14 cellular contexts compared by ENCODE assay signal in genomic region chr5:35066260-35066795, GRCh38.
DNase-seq lines count a peak whose midpoint lies in the region; ATAC-seq lines count a peak whose summit lies in the region.
"Had no signal": no experiment of that assay in that cellular context is flagged by ENCODE, and none has a peak within 500 bp of the region (broad histone marks: within the 10 kb centered on the region; RNA-seq: fewer than 3 reads in every experiment).

No MANE protein-coding gene starts in this region.

- ATAC-seq in GM18517 (IDR thresholded peaks at IDR 0.05; ENCODE audit: unreplicated experiment) (peak; percentile 90), GM21529 (IDR thresholded peaks at IDR 0.05; ENCODE audit: unreplicated experiment) (peak; percentile 76), HG03159 (IDR thresholded peaks at IDR 0.05; ENCODE audit: unreplicated experiment) (peak; percentile 97)

- DNase-seq in OCI-M1 (lab: John Stamatoyannopoulos, UW): peak; percentile 14
- no peak for DNase-seq in NCI-H1105 treated with DMSO at 0.1 percent for 48 hours (lab: John Stamatoyannopoulos, UW)
- DNase-seq in cortex of kidney (lab: John Stamatoyannopoulos, UW): no peak
- DNase-seq in hypothalamus (lab: John Stamatoyannopoulos, UW): no peak
- no peak for DNase-seq in NCI-H1092 treated with DMSO at 0.1 percent for 48 hours (lab: John Stamatoyannopoulos, UW)
- DNase-seq: activated CD4-positive, alpha-beta T cell treated with anti-CD3 and anti-CD28 coated beads for 4 hours; activated gamma-delta T cell; lower lobe of right lung; MG63; NCI-H526; occipital lobe had no signal
